ENCODE assay signal across 1 cellular context in the genomic region with DNA sequence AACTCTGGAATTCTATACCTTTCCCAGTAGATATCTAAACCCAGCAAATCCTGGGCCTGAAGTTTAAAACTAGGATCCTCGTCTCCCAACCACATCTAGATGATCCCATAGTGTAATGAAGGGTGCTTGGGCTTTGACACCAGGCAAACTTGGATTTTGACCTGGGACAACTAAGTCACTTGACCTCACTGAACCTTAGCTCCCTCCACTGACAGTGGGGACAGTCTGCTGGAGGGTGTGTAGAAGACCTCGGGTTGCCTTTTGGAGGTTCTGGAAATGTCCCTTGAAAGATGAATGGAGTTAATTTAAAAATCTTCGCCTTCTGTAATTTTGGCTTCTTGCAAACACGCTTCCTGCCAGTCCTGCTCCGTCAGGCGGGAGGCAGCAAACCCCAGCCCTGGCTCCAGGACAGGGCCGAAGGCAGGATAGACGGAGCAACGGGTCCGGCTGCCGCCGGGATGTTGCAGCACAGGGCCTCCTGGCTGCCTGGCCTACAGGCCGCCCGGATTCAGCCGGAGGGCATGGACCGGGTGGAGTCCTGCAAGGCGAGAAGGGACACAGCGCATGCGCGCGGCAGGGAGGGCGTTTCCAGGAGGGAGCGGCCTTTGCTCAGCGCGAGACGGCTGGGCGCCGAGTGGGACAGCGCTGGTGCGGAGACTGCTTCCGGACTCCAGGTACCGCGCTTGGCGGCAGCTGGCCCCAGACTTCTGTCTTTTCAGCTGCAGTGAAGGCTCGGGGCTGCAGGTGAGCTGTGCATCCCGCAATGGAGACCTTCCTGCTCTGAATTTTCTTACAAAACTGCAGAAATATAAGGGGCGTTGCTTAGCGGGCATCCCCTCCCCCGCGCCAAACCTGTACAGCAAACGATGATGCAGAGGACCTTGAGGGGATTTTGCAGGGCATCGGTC.
TF ChIP-seq lines count a peak whose summit lies in the region.

A gene with protein sequence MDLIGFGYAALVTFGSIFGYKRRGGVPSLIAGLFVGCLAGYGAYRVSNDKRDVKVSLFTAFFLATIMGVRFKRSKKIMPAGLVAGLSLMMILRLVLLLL (plus strand): TSS at position 612 of the 908 bp plus-strand sequence. CDS start 5,990 bp downstream, outside the sequence.

TF ChIP-seq in HepG2, 621 proteins besides CTCF, POLR2A, EP300 and RAD21 (continued from another document and continues in another):
- TF ChIP-seq JARID2 (CRISPR knock-in tag; IDR thresholded peaks at IDR 0.05; ENCODE audit: insufficient replicate concordance) (peak; percentile 93), NKX3-1 (CRISPR knock-in tag; IDR thresholded peaks at IDR 0.05) (peak; percentile 83), MAFK (conservative IDR thresholded peaks at IDR 0.05 in 1 of 2, IDR thresholded peaks at IDR 0.05 in 1 of 2; ENCODE audit: low read length in 2 of 2) (no peak), ZNF75D (CRISPR knock-in tag; IDR thresholded peaks at IDR 0.05; ENCODE audit: borderline replicate concordance) (no peak), ERF (CRISPR knock-in tag; IDR thresholded peaks at IDR 0.05) (peak; percentile 78), MLLT10 (CRISPR knock-in tag; IDR thresholded peaks at IDR 0.05) (no peak), HNF4G (IDR thresholded peaks at IDR 0.05; ENCODE audit: borderline replicate concordance, low read depth, low read length) (peak; percentile 40; the same call in 1 of the 2 replicates), HNF4G (CRISPR knock-in tag; IDR thresholded peaks at IDR 0.05; ENCODE audit: borderline replicate concordance, low read depth) (peak; percentile 80), CREB1 (IDR thresholded peaks at IDR 0.05) (no peak), CREB1 (CRISPR knock-in tag; IDR thresholded peaks at IDR 0.05) (no peak), CHD2 (IDR thresholded peaks at IDR 0.05; ENCODE audit: low read depth, low read length) (peak; percentile 45; the same call in 1 of the 2 replicates), RELA (CRISPR knock-in tag; IDR thresholded peaks at IDR 0.05) (peak; percentile 97), ZNF451 (CRISPR knock-in tag; IDR thresholded peaks at IDR 0.05) (peak; percentile 93; the same call in 1 of the 2 replicates), MXI1 (IDR thresholded peaks at IDR 0.05; ENCODE audit: borderline replicate concordance, low read depth, low read length) (peak; percentile 88; the same call in 1 of the 3 replicates), MED1 (CRISPR knock-in tag; IDR thresholded peaks at IDR 0.05) (peak; percentile 82; the same call in 1 of the 2 replicates), ZNF766 (CRISPR knock-in tag; IDR thresholded peaks at IDR 0.05; ENCODE audit: borderline replicate concordance) (peak; percentile 53; the same call in 1 of the 2 replicates), IRX3 (CRISPR knock-in tag; IDR thresholded peaks at IDR 0.05; ENCODE audit: borderline replicate concordance, low read depth) (no peak; the same call in 1 of the 2 replicates), STAT5B (CRISPR knock-in tag; IDR thresholded peaks at IDR 0.05) (peak; percentile 64; the same call in 1 of the 2 replicates), ZNF138 (CRISPR knock-in tag; IDR thresholded peaks at IDR 0.05; ENCODE audit: low read depth) (no peak), SOX6 (IDR thresholded peaks at IDR 0.05) (no peak), SOX6 (CRISPR knock-in tag; IDR thresholded peaks at IDR 0.05) (peak; percentile 88), ZFYVE20 (CRISPR knock-in tag; IDR thresholded peaks at IDR 0.05; ENCODE audit: borderline replicate concordance, low read depth) (no peak), ZNF879 (CRISPR knock-in tag; IDR thresholded peaks at IDR 0.05) (no peak), KDM5A (IDR thresholded peaks at IDR 0.05; ENCODE audit: borderline replicate concordance, low read length) (peak; percentile 74; the same call in 1 of the 2 replicates), KLF13 (CRISPR knock-in tag; IDR thresholded peaks at IDR 0.05) (0 out of 2 replicates have a peak, but pooled peaks have one; percentile 54), REL (CRISPR knock-in tag; conservative IDR thresholded peaks at IDR 0.05) (0 out of 2 replicates have a peak, but pooled peaks have one; percentile 52), HMG20A (CRISPR knock-in tag; IDR thresholded peaks at IDR 0.05; ENCODE audit: borderline replicate concordance) (0 out of 2 replicates have a peak, but pooled peaks have one; percentile 13), ZFP82 (CRISPR knock-in tag; IDR thresholded peaks at IDR 0.05; ENCODE audit: borderline replicate concordance) (no peak), ZNF317 (CRISPR knock-in tag; IDR thresholded peaks at IDR 0.05) (peak; percentile 81), THYN1 (CRISPR knock-in tag; IDR thresholded peaks at IDR 0.05; ENCODE audit: borderline replicate concordance, low read depth) (no peak), ZNF468 (CRISPR knock-in tag; IDR thresholded peaks at IDR 0.05) (no peak), MAZ (IDR thresholded peaks at IDR 0.05; ENCODE audit: borderline replicate concordance, low read depth, low read length) (peak; percentile 44; the same call in 1 of the 2 replicates), MAZ (CRISPR knock-in tag; IDR thresholded peaks at IDR 0.05; ENCODE audit: low read depth) (peak; percentile 83), PITX1 (CRISPR knock-in tag; IDR thresholded peaks at IDR 0.05) (peak; percentile 85)
- TF ChIP-seq, protein P1, sequence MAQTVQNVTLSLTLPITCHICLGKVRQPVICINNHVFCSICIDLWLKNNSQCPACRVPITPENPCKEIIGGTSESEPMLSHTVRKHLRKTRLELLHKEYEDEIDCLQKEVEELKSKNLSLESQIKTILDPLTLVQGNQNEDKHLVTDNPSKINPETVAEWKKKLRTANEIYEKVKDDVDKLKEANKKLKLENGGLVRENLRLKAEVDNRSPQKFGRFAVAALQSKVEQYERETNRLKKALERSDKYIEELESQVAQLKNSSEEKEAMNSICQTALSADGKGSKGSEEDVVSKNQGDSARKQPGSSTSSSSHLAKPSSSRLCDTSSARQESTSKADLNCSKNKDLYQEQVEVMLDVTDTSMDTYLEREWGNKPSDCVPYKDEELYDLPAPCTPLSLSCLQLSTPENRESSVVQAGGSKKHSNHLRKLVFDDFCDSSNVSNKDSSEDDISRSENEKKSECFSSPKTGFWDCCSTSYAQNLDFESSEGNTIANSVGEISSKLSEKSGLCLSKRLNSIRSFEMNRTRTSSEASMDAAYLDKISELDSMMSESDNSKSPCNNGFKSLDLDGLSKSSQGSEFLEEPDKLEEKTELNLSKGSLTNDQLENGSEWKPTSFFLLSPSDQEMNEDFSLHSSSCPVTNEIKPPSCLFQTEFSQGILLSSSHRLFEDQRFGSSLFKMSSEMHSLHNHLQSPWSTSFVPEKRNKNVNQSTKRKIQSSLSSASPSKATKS (CRISPR knock-in tag; IDR thresholded peaks at IDR 0.05): 0 out of 2 replicates have a peak, but pooled peaks have one; percentile 89
- TF ChIP-seq, protein P2, sequence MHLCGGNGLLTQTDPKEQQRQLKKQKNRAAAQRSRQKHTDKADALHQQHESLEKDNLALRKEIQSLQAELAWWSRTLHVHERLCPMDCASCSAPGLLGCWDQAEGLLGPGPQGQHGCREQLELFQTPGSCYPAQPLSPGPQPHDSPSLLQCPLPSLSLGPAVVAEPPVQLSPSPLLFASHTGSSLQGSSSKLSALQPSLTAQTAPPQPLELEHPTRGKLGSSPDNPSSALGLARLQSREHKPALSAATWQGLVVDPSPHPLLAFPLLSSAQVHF (CRISPR knock-in tag; IDR thresholded peaks at IDR 0.05): no peak
- TF ChIP-seq, protein P3, sequence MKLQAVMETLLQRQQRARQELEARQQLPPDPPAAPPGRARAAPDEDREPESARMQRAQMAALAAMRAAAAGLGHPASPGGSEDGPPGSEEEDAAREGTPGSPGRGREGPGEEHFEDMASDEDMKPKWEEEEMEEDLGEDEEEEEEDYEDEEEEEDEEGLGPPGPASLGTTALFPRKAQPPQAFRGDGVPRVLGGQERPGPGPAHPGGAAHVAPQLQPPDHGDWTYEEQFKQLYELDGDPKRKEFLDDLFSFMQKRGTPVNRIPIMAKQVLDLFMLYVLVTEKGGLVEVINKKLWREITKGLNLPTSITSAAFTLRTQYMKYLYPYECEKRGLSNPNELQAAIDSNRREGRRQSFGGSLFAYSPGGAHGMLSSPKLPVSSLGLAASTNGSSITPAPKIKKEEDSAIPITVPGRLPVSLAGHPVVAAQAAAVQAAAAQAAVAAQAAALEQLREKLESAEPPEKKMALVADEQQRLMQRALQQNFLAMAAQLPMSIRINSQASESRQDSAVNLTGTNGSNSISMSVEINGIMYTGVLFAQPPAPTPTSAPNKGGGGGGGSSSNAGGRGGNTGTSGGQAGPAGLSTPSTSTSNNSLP (IDR thresholded peaks at IDR 0.05; ENCODE audit: low read depth, low read length): 0 out of 2 replicates have a peak, but pooled peaks have one; percentile 20
- TF ChIP-seq, protein P4, sequence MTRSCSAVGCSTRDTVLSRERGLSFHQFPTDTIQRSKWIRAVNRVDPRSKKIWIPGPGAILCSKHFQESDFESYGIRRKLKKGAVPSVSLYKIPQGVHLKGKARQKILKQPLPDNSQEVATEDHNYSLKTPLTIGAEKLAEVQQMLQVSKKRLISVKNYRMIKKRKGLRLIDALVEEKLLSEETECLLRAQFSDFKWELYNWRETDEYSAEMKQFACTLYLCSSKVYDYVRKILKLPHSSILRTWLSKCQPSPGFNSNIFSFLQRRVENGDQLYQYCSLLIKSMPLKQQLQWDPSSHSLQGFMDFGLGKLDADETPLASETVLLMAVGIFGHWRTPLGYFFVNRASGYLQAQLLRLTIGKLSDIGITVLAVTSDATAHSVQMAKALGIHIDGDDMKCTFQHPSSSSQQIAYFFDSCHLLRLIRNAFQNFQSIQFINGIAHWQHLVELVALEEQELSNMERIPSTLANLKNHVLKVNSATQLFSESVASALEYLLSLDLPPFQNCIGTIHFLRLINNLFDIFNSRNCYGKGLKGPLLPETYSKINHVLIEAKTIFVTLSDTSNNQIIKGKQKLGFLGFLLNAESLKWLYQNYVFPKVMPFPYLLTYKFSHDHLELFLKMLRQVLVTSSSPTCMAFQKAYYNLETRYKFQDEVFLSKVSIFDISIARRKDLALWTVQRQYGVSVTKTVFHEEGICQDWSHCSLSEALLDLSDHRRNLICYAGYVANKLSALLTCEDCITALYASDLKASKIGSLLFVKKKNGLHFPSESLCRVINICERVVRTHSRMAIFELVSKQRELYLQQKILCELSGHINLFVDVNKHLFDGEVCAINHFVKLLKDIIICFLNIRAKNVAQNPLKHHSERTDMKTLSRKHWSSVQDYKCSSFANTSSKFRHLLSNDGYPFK (CRISPR knock-in tag; IDR thresholded peaks at IDR 0.05; ENCODE audit: borderline replicate concordance): peak; percentile 87; the same call in 1 of the 2 replicates
- TF ChIP-seq, protein P5, sequence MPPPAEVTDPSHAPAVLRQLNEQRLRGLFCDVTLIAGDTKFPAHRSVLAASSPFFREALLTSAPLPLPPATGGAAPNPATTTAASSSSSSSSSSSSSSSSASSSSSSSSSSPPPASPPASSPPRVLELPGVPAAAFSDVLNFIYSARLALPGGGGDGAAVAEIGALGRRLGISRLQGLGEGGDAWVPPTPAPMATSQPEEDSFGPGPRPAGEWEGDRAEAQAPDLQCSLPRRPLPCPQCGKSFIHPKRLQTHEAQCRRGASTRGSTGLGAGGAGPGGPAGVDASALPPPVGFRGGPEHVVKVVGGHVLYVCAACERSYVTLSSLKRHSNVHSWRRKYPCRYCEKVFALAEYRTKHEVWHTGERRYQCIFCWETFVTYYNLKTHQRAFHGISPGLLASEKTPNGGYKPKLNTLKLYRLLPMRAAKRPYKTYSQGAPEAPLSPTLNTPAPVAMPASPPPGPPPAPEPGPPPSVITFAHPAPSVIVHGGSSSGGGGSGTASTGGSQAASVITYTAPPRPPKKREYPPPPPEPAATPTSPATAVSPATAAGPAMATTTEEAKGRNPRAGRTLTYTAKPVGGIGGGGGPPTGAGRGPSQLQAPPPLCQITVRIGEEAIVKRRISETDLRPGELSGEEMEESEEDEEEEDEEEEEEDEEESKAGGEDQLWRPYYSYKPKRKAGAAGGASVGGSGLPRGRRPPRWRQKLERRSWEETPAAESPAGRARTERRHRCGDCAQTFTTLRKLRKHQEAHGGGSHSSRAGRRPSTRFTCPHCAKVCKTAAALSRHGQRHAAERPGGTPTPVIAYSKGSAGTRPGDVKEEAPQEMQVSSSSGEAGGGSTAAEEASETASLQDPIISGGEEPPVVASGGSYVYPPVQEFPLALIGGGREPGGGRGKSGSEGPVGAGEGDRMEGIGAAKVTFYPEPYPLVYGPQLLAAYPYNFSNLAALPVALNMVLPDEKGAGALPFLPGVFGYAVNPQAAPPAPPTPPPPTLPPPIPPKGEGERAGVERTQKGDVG (CRISPR knock-in tag; IDR thresholded peaks at IDR 0.05; ENCODE audit: borderline replicate concordance): peak; percentile 76; the same call in 1 of the 2 replicates
- TF ChIP-seq, protein P6, sequence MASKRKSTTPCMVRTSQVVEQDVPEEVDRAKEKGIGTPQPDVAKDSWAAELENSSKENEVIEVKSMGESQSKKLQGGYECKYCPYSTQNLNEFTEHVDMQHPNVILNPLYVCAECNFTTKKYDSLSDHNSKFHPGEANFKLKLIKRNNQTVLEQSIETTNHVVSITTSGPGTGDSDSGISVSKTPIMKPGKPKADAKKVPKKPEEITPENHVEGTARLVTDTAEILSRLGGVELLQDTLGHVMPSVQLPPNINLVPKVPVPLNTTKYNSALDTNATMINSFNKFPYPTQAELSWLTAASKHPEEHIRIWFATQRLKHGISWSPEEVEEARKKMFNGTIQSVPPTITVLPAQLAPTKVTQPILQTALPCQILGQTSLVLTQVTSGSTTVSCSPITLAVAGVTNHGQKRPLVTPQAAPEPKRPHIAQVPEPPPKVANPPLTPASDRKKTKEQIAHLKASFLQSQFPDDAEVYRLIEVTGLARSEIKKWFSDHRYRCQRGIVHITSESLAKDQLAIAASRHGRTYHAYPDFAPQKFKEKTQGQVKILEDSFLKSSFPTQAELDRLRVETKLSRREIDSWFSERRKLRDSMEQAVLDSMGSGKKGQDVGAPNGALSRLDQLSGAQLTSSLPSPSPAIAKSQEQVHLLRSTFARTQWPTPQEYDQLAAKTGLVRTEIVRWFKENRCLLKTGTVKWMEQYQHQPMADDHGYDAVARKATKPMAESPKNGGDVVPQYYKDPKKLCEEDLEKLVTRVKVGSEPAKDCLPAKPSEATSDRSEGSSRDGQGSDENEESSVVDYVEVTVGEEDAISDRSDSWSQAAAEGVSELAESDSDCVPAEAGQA (IDR thresholded peaks at IDR 0.05; ENCODE audit: low read depth): no peak
- TF ChIP-seq, protein P6 (CRISPR knock-in tag; IDR thresholded peaks at IDR 0.05; ENCODE audit: borderline replicate concordance): peak; percentile 89; the same call in 1 of the 2 replicates
